ENCODE assay signal across 9 cellular contexts in genomic region chr1:20483833-20484525, GRCh38. TPM values are rescaled to one million over a fixed set of nuclear protein-coding genes. Genes with fewer than 3 reads are reported as not detected.
DNase-seq lines count a peak whose midpoint lies in the region; ATAC-seq and TF ChIP-seq lines count a peak whose summit lies in the region.
"Had no signal": no experiment of that assay in that cellular context is flagged by ENCODE, and none has a peak within 500 bp of the region (broad histone marks: within the 10 kb centered on the region; RNA-seq: fewer than 3 reads in every experiment).

No MANE protein-coding gene starts in this region.

- H3K36me3 ChIP-seq in Caco-2 (ENCODE audit: control insufficient read depth, insufficient read depth, low read length) (0 out of 2 replicates have a peak, but pooled peaks cover 1% of the 10 kb centered on the region), right lobe of liver (no peaks in the 10 kb centered on the region)

- no peaks in the 10 kb centered on the region for H3K27me3 ChIP-seq in Caco-2 (replicated peaks; ENCODE audit: control insufficient read depth, insufficient read depth, low read length)
- no peaks in the 10 kb centered on the region for H3K27me3 ChIP-seq in right lobe of liver

- WGBS in right lobe of liver (ENCODE audit: insufficient coverage, low coverage, low lambda C conversion rate, missing lambda C conversion rate): 0% methylated on average over 13 of the region's 59 CpGs

- peak overlapping the region; percentile 95 for H3K27ac Mint-ChIP-seq in Caco-2 (ENCODE audit: unreplicated experiment)

- no peak for TF ChIP-seq CTCF in Caco-2 (IDR thresholded peaks at IDR 0.05; ENCODE audit: insufficient read depth in 1 of 2, low read depth in 1 of 2, low read length in 1 of 2, severe bottlenecking in 1 of 2, unreplicated experiment in 1 of 2)
- TF ChIP-seq CTCF in choroid plexus epithelial cell (conservative IDR thresholded peaks at IDR 0.05; ENCODE audit: low read depth, low read length): peak; percentile 18
- peak in 3 of 4 donors; percentile 15 to 29 (median 21) for TF ChIP-seq CTCF in right lobe of liver (IDR thresholded peaks at IDR 0.05)

- H3K4me1 Mint-ChIP-seq in Caco-2 (ENCODE audit: low read depth, unreplicated experiment): peaks cover 42% of the 10 kb centered on the region

- H3K4me1 ChIP-seq in Caco-2: peaks cover 35% of the 10 kb centered on the region
- H3K4me1 ChIP-seq in right lobe of liver: peaks cover 0 to 50% (median 12%) of the 10 kb centered on the region in 4 donors

- H3K36me3 Mint-ChIP-seq in Caco-2 (ENCODE audit: insufficient read depth, unreplicated experiment): peaks cover 17% of the 10 kb centered on the region

- ATAC-seq in right lobe of liver (peak; percentile 8 to 43 (median 26)), HG02763 (IDR thresholded peaks at IDR 0.05; ENCODE audit: unreplicated experiment) (no peak), GM21526 (IDR thresholded peaks at IDR 0.05; ENCODE audit: low FRiP score, unreplicated experiment) (no peak)
- ATAC-seq: K562 had no signal

- intact Hi-C loops in Caco-2 (cut with micrococcal nuclease; ENCODE audit: unreplicated experiment): no loop called here
- intact Hi-C loops in right lobe of liver (cut with DNase I): no loop called here

- H3K4me3 ChIP-seq in Caco-2 (ENCODE audit: low read depth, low read length): peak overlapping the region; percentile 68
- H3K4me3 ChIP-seq in choroid plexus epithelial cell (ENCODE audit: low read depth, low read length): peak overlapping the region; percentile 61
- H3K4me3 ChIP-seq in right lobe of liver: peak overlapping the region; percentile 62 to 70 (median 63)
- H3K4me3 ChIP-seq: K562 had no signal

- POLR2A ChIA-PET in Caco-2 (lab: Charles Lee): no interaction called here

- H3K4me3 Mint-ChIP-seq in Caco-2 (ENCODE audit: unreplicated experiment): peak overlapping the region; percentile 89

- DNase-seq in Caco-2 (peak in 1 of 2 experiments; percentile 59), NCI-H1092 treated with DMSO at 0.1 percent for 48 hours (lab: John Stamatoyannopoulos, UW) (peak; percentile 50), choroid plexus epithelial cell (ENCODE audit: low read depth) (no peak), right lobe of liver (peak; percentile 44 to 61 (median 58)), OCI-M2 (lab: John Stamatoyannopoulos, UW; ENCODE audit: unreplicated experiment) (no peak)

- no peak for TF ChIP-seq POLR2A in right lobe of liver (IDR thresholded peaks at IDR 0.05)

- H3K27me3 Mint-ChIP-seq in Caco-2 (ENCODE audit: insufficient read depth, unreplicated experiment): no peaks in the 10 kb centered on the region

- H3K27ac ChIP-seq in right lobe of liver: peak overlapping the region; percentile 52 to 76 (median 53)
- H3K27ac ChIP-seq in temporal lobe (ENCODE audit: low read depth, low read length): peak overlapping the region; percentile 95

- H3K9me3 ChIP-seq in Caco-2: no peaks in the 10 kb centered on the region
- no peaks in the 10 kb centered on the region for H3K9me3 ChIP-seq in right lobe of liver

- CTCF ChIA-PET in Caco-2 (lab: Charles Lee): interaction anchor here (0.6 to 1.2 kb wide), 3 partner anchors 9 to 122 kb away, joined by 3 to 4 read pairs (median 3); no protein-coding TSS in a partner anchor

- no TSS peak for BruUV-seq in Caco-2 (replicated peaks; lab: Mats Ljungman, UMichigan)

- H3K9me3 Mint-ChIP-seq in Caco-2 (ENCODE audit: unreplicated experiment): no peaks in the 10 kb centered on the region

RNA-seq across cellular contexts. Expression of gene CAMK2N1, which starts 2.0 kb away (rescaled TPM):
- total RNA-seq in Caco-2 (2022) (47.5 and 55.0 TPM in 2 replicates), right lobe of liver (10 to 100 TPM; 10.4 to 30.2 (median 20.1) TPM), temporal lobe (74.3 TPM)

RNA-seq across cellular contexts. Expression of gene MUL1, which starts 24.0 kb away (rescaled TPM):
- total RNA-seq in Caco-2 (2022): 18.3 and 18.7 TPM in 2 replicates
- total RNA-seq in right lobe of liver: 10 to 100 TPM; 14.4 to 33.6 (median 16.7) TPM
- 17.9 TPM for total RNA-seq in temporal lobe

Comparison
In these comparisons a context has a peak if more than half of its experiments do, and no peak if none do; other contexts are left out.
1. DNase-seq: peak in NCI-H1092 treated with DMSO at 0.1 percent for 48 hours (single experiment) and right lobe of liver (3 of 3); none in choroid plexus epithelial cell (single experiment) and OCI-M2 (single experiment).
2. CTCF ChIP-seq: peak in choroid plexus epithelial cell (single experiment) and right lobe of liver (3 of 4); none in Caco-2 (0 of 2).
3. ATAC-seq: peak in right lobe of liver (4 of 4); none in HG02763 (single experiment) and GM21526 (single experiment).
4. Peak in every context shown above with its lines, with median percentiles within 50 percentile points of each other: H3K4me3 ChIP-seq.